34 cellular contexts compared by ENCODE assay signal in the genomic region with DNA sequence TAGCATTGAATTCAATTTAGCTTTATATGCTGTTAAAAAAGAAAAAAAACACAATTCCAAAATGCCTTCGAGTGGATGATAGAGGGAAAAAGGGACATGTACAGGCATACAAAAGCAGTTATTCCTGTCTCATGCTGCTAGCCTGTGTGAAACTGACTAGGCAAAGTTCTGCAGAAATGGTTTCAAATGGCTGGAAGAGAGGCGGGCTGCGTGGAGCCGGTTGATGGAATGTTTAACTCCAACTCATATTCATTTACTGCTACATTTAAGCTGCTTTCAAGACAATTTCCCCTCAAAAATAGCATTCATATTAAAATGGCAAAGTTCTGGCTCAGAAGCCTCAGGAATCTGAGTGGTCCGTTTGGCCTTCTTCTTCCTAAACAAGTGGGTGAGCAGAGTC.
"Had no signal": no experiment of that assay in that cellular context is flagged by ENCODE, and none has a peak within 500 bp of the region (broad histone marks: within the 10 kb centered on the region; RNA-seq: fewer than 3 reads in every experiment).

No MANE protein-coding gene starts in this region.

- H3K4me1 Mint-ChIP-seq: activated B cell treated with CpG ODN at 0.5 μM for 24 hours; activated CD4-positive, alpha-beta T cell treated with anti-CD3 and anti-CD28 coated beads, Interleukin-2, amount 10 ng/mL, durations not matched to agents 24 days and 14 days; activated naive CD4-positive, alpha-beta T cell treated with anti-CD3 and anti-CD28 coated beads, Interleukin-2, amount 10 ng/mL, durations not matched to agents 7 days and 5 days; activated naive CD4-positive, alpha-beta T cell treated with anti-CD3 and anti-CD28 coated beads, Interleukin-2, amount 50 U/mL, for 24 hours; activated naive CD8-positive, alpha-beta T cell treated with anti-CD3 and anti-CD28 coated beads, Interleukin-2, amount 10 ng/mL, durations not matched to agents 7 days and 5 days; activated naive CD8-positive, alpha-beta T cell treated with anti-CD3 and anti-CD28 coated beads, Interleukin-2, amount 50 U/mL, for 24 hours; central memory CD8-positive, alpha-beta T cell had no signal

- H3K4me3 ChIP-seq: ascending aorta, cardiac muscle cell had no signal

- ATAC-seq: activated CD8-positive, alpha-beta T cell treated with anti-CD3 and anti-CD28 coated beads for 36 hours; activated naive CD8-positive, alpha-beta T cell treated with anti-CD3 and anti-CD28 coated beads, Interleukin-2, amount 50 U/mL, for 24 hours; activated T-cell treated with anti-CD3 and anti-CD28 coated beads, Interleukin-2, amount 50 U/mL, for 4 hours had no signal

- H3K4me1 ChIP-seq: ascending aorta had no signal

- H3K36me3 ChIP-seq: ascending aorta, cardiac muscle cell had no signal

- H3K4me3 Mint-ChIP-seq: activated B cell treated with CpG ODN at 0.5 μM for 24 hours; activated CD4-positive, alpha-beta memory T cell treated with anti-CD3 and anti-CD28 coated beads for 36 hours; activated CD4-positive, alpha-beta T cell treated with anti-CD3 and anti-CD28 coated beads, Interleukin-2, amount 10 ng/mL, durations not matched to agents 24 days and 14 days; activated CD8-positive, alpha-beta T cell treated with anti-CD3 and anti-CD28 coated beads for 36 hours; activated naive CD4-positive, alpha-beta T cell treated with anti-CD3 and anti-CD28 coated beads, Interleukin-2, amount 10 ng/mL, durations not matched to agents 7 days and 5 days; activated naive CD4-positive, alpha-beta T cell treated with anti-CD3 and anti-CD28 coated beads, Interleukin-2, amount 50 U/mL, for 24 hours; activated naive CD8-positive, alpha-beta T cell; activated naive CD8-positive, alpha-beta T cell treated with anti-CD3 and anti-CD28 coated beads, Interleukin-2, amount 10 ng/mL, durations not matched to agents 7 days and 5 days; activated naive CD8-positive, alpha-beta T cell treated with anti-CD3 and anti-CD28 coated beads, Interleukin-2, amount 50 U/mL, for 24 hours; activated T-cell treated with anti-CD3 and anti-CD28 coated beads, Interleukin-2, amount 50 U/mL, for 4 hours; brain; central memory CD8-positive, alpha-beta T cell; T-helper 1 cell treated with Interleukin-12 subunit alpha and Interleukin-12 subunit beta and Interleukin-4 antibody, amounts not matched to agents 30 μg/mL and 1 μg/mL, for 36 hours; T-helper 2 cell treated with Interferon-gamma antibody and Interleukin-4, amounts not matched to agents 5 μg/mL and 100 μg/mL, for 36 hours had no signal

- DNase-seq: activated B cell treated with CpG ODN at 0.5 μM for 24 hours; activated CD4-positive, alpha-beta memory T cell treated with anti-CD3 and anti-CD28 coated beads for 36 hours; activated CD4-positive, alpha-beta T cell treated with anti-CD3 and anti-CD28 coated beads for 4 hours; activated CD4-positive, alpha-beta T cell treated with anti-CD3 and anti-CD28 coated beads, Interleukin-2, amount 10 ng/mL, durations not matched to agents 24 days and 14 days; activated CD4-positive, alpha-beta T cell treated with anti-CD3 and anti-CD28 coated beads, Interleukin-2, amount 50 U/mL, for 1 hour; activated CD4-positive, alpha-beta T cell treated with anti-CD3 and anti-CD28 coated beads, Interleukin-2, amount 50 U/mL, for 4 hours; activated CD4-positive, CD25-positive, alpha-beta regulatory T cell treated with anti-CD3 and anti-CD28 coated beads, Interleukin-2, amount 50 U/mL, for 72 hours; activated CD8-positive, alpha-beta memory T cell treated with anti-CD3 and anti-CD28 coated beads, Interleukin-2, amount 50 U/mL, for 4 hours; activated CD8-positive, alpha-beta T cell treated with anti-CD3 and anti-CD28 coated beads for 36 hours; activated effector memory CD4-positive, alpha-beta T cell treated with Interleukin-2 at 50 U/mL for 16 hours; activated gamma-delta T cell; activated naive CD4-positive, alpha-beta T cell treated with anti-CD3 and anti-CD28 coated beads, Interleukin-2, amount 10 ng/mL, durations not matched to agents 7 days and 5 days; activated naive CD4-positive, alpha-beta T cell treated with Interleukin-2 at 50 U/mL for 16 hours; activated naive CD8-positive, alpha-beta T cell treated with anti-CD3 and anti-CD28 coated beads, Interleukin-2, amount 10 ng/mL, durations not matched to agents 7 days and 5 days; activated naive CD8-positive, alpha-beta T cell treated with anti-CD3 and anti-CD28 coated beads, Interleukin-2, amount 50 U/mL, for 24 hours; activated T-cell treated with anti-CD3 and anti-CD28 coated beads for 4 hours; activated T-cell treated with anti-CD3 and anti-CD28 coated beads, Interleukin-2, amount 50 U/mL, for 1 hour; activated T-cell treated with anti-CD3 and anti-CD28 coated beads, Interleukin-2, amount 50 U/mL, for 4 hours; amygdala; anterior cingulate cortex; cerebellar nuclear complex; T-helper 1 cell; T-helper 2 cell; T-helper 9 cell had no signal

- H3K9me3 ChIP-seq: ascending aorta had no signal

- H3K36me3 Mint-ChIP-seq: activated CD4-positive, alpha-beta memory T cell treated with anti-CD3 and anti-CD28 coated beads for 36 hours; activated naive CD4-positive, alpha-beta T cell treated with anti-CD3 and anti-CD28 coated beads, Interleukin-2, amount 10 ng/mL, durations not matched to agents 7 days and 5 days; activated naive CD4-positive, alpha-beta T cell treated with anti-CD3 and anti-CD28 coated beads, Interleukin-2, amount 50 U/mL, for 24 hours; activated naive CD8-positive, alpha-beta T cell; activated naive CD8-positive, alpha-beta T cell treated with anti-CD3 and anti-CD28 coated beads, Interleukin-2, amount 10 ng/mL, durations not matched to agents 7 days and 5 days; brain had no signal

- H3K27me3 Mint-ChIP-seq: activated B cell treated with CpG ODN at 0.5 μM for 24 hours; activated CD4-positive, alpha-beta memory T cell treated with anti-CD3 and anti-CD28 coated beads for 36 hours; activated CD4-positive, alpha-beta T cell treated with anti-CD3 and anti-CD28 coated beads, Interleukin-2, amount 10 ng/mL, durations not matched to agents 24 days and 14 days; activated CD8-positive, alpha-beta T cell treated with anti-CD3 and anti-CD28 coated beads for 36 hours; activated naive CD4-positive, alpha-beta T cell treated with anti-CD3 and anti-CD28 coated beads, Interleukin-2, amount 10 ng/mL, durations not matched to agents 7 days and 5 days; activated naive CD4-positive, alpha-beta T cell treated with anti-CD3 and anti-CD28 coated beads, Interleukin-2, amount 50 U/mL, for 24 hours; activated naive CD8-positive, alpha-beta T cell treated with anti-CD3 and anti-CD28 coated beads, Interleukin-2, amount 10 ng/mL, durations not matched to agents 7 days and 5 days; activated naive CD8-positive, alpha-beta T cell treated with anti-CD3 and anti-CD28 coated beads, Interleukin-2, amount 50 U/mL, for 24 hours; brain; central memory CD8-positive, alpha-beta T cell had no signal

- H3K9me3 Mint-ChIP-seq: activated B cell treated with CpG ODN at 0.5 μM for 24 hours; activated CD4-positive, alpha-beta memory T cell treated with anti-CD3 and anti-CD28 coated beads for 36 hours; activated CD4-positive, alpha-beta T cell treated with anti-CD3 and anti-CD28 coated beads, Interleukin-2, amount 10 ng/mL, durations not matched to agents 24 days and 14 days; activated CD8-positive, alpha-beta T cell treated with anti-CD3 and anti-CD28 coated beads for 36 hours; activated naive CD4-positive, alpha-beta T cell treated with anti-CD3 and anti-CD28 coated beads, Interleukin-2, amount 10 ng/mL, durations not matched to agents 7 days and 5 days; activated naive CD4-positive, alpha-beta T cell treated with anti-CD3 and anti-CD28 coated beads, Interleukin-2, amount 50 U/mL, for 24 hours; activated naive CD8-positive, alpha-beta T cell treated with anti-CD3 and anti-CD28 coated beads, Interleukin-2, amount 10 ng/mL, durations not matched to agents 7 days and 5 days; activated naive CD8-positive, alpha-beta T cell treated with anti-CD3 and anti-CD28 coated beads, Interleukin-2, amount 50 U/mL, for 24 hours; activated T-helper 2 cell treated with anti-CD3 and anti-CD28 coated beads, Interferon-gamma antibody, Interleukin-2, Interleukin-4, amounts not matched to agents 10 μg/mL and 5 μg/mL and 100 μg/mL, durations not matched to agents 14 hours and 24 hours and 36 hours; brain; T-helper 1 cell treated with Interleukin-12 subunit alpha and Interleukin-12 subunit beta and Interleukin-4 antibody, amounts not matched to agents 30 μg/mL and 1 μg/mL, for 36 hours; T-helper 2 cell treated with Interferon-gamma antibody and Interleukin-4, amounts not matched to agents 5 μg/mL and 100 μg/mL, for 36 hours had no signal

- H3K27ac Mint-ChIP-seq: activated B cell treated with CpG ODN at 0.5 μM for 24 hours; activated CD4-positive, alpha-beta memory T cell treated with anti-CD3 and anti-CD28 coated beads for 36 hours; activated CD4-positive, alpha-beta T cell treated with anti-CD3 and anti-CD28 coated beads, Interleukin-2, amount 10 ng/mL, durations not matched to agents 24 days and 14 days; activated CD8-positive, alpha-beta T cell treated with anti-CD3 and anti-CD28 coated beads for 36 hours; activated naive CD4-positive, alpha-beta T cell treated with anti-CD3 and anti-CD28 coated beads, Interleukin-2, amount 10 ng/mL, durations not matched to agents 7 days and 5 days; activated naive CD4-positive, alpha-beta T cell treated with anti-CD3 and anti-CD28 coated beads, Interleukin-2, amount 50 U/mL, for 24 hours; activated naive CD8-positive, alpha-beta T cell; activated naive CD8-positive, alpha-beta T cell treated with anti-CD3 and anti-CD28 coated beads, Interleukin-2, amount 10 ng/mL, durations not matched to agents 7 days and 5 days; activated naive CD8-positive, alpha-beta T cell treated with anti-CD3 and anti-CD28 coated beads, Interleukin-2, amount 50 U/mL, for 24 hours; activated T-helper 2 cell treated with anti-CD3 and anti-CD28 coated beads, Interferon-gamma antibody, Interleukin-2, Interleukin-4, amounts not matched to agents 10 μg/mL and 5 μg/mL and 100 μg/mL, durations not matched to agents 14 hours and 24 hours and 36 hours; brain; T-helper 1 cell treated with Interleukin-12 subunit alpha and Interleukin-12 subunit beta and Interleukin-4 antibody, amounts not matched to agents 30 μg/mL and 1 μg/mL, for 36 hours; T-helper 2 cell treated with Interferon-gamma antibody and Interleukin-4, amounts not matched to agents 5 μg/mL and 100 μg/mL, for 36 hours had no signal

- H3K27ac ChIP-seq: ascending aorta, cardiac muscle cell, VCaP had no signal

- H3K27me3 ChIP-seq: ascending aorta, cardiac muscle cell had no signal
